18 cellular contexts compared by ENCODE assay signal in the genomic region with DNA sequence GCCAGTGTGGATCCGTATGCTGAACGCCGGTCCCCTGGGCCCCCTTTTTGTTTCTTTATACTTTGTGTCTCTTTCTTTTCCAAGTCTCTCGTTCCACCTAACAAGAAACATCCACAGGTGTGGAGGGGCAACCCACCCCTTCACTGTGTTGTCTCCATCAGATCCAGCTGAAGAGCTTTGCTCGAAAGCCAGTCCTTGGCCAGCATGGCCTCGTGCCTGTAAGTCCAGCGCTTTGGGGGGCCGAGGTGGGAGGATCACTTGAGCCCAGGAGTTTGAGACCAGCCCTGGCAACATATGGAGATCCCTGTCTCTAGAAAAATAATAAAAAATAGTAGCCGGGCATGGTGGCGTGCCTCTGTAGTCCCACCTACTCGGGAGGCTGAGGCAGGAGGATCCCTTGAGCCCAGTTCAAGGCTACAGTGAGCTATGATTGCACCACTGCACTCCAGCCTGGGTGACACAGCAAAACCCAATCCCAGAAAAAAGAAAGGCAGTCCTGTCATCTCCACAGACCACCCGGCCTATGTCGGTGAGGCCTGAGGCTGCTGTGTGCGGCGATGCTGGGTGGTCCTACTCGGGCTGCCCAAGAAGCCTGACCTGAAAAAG. TPM values are rescaled to one million over a fixed set of nuclear protein-coding genes. Genes with fewer than 3 reads are reported as not detected.
DNase-seq lines count a peak whose midpoint lies in the region; ATAC-seq and TF ChIP-seq lines count a peak whose summit lies in the region.
"Had no signal": no experiment of that assay in that cellular context is flagged by ENCODE, and none has a peak within 500 bp of the region (broad histone marks: within the 10 kb centered on the region; RNA-seq: fewer than 3 reads in every experiment).

No MANE protein-coding gene starts in this region.

- H3K27me3 Mint-ChIP-seq in activated naive CD4-positive, alpha-beta T cell treated with anti-CD3 and anti-CD28 coated beads, Interleukin-2, amount 50 U/mL, for 24 hours: no peaks in the 10 kb centered on the region

- H3K4me3 ChIP-seq in WERI-Rb-1 (ENCODE audit: low read depth, low read length): peak overlapping the region; percentile 34; the same call in 1 of the 2 replicates
- peak overlapping the region; percentile 56 for H3K4me3 ChIP-seq in iPS-20b (ENCODE audit: low read length)
- no peak overlapping the region for H3K4me3 ChIP-seq in transverse colon
- H3K4me3 ChIP-seq: mucosa of descending colon, uterus had no signal

- ATAC-seq in GM18870 (IDR thresholded peaks at IDR 0.05; ENCODE audit: unreplicated experiment): no peak
- ATAC-seq: stimulated activated naive CD8-positive, alpha-beta T cell treated with anti-CD3 and anti-CD28 coated beads, Interleukin-15, Interleukin-2, amounts not matched to agents 100 U/mL and 50 U/mL, for 24 hours had no signal

- H3K36me3 ChIP-seq in WERI-Rb-1 (no peaks in the 10 kb centered on the region), iPS-20b (ENCODE audit: insufficient read depth, low read depth, low read length) (no peaks in the 10 kb centered on the region), transverse colon (no peaks in the 10 kb centered on the region)
- H3K36me3 ChIP-seq: uterus had no signal

- 74 to 82% methylated on average over 6 to 14 of the region's 16 CpGs for WGBS in transverse colon (ENCODE audit: low coverage in 1 of 2), 2 donors

- no peaks in the 10 kb centered on the region for H3K9me3 Mint-ChIP-seq in activated naive CD4-positive, alpha-beta T cell treated with anti-CD3 and anti-CD28 coated beads, Interleukin-2, amount 50 U/mL, for 24 hours
- H3K9me3 Mint-ChIP-seq: activated naive CD4-positive, alpha-beta T cell treated with anti-CD3 and anti-CD28 coated beads, Interleukin-2, amount 10 ng/mL, durations not matched to agents 7 days and 5 days; T-helper 1 cell treated with Interleukin-12 subunit alpha and Interleukin-12 subunit beta and Interleukin-4 antibody, amounts not matched to agents 30 μg/mL and 1 μg/mL, for 36 hours had no signal

- no peak for TF ChIP-seq EP300 in transverse colon (IDR thresholded peaks at IDR 0.05; ENCODE audit: low read depth)

- H3K4me1 ChIP-seq in iPS-20b (ENCODE audit: insufficient read depth, low read length) (peaks cover 12% of the 10 kb centered on the region), transverse colon (peaks cover 21 to 69% (median 44%) of the 10 kb centered on the region in 4 donors)

- peak overlapping the region; percentile 5 for H3K4me3 Mint-ChIP-seq in activated naive CD4-positive, alpha-beta T cell treated with anti-CD3 and anti-CD28 coated beads, Interleukin-2, amount 50 U/mL, for 24 hours
- H3K4me3 Mint-ChIP-seq: activated naive CD4-positive, alpha-beta T cell treated with anti-CD3 and anti-CD28 coated beads, Interleukin-2, amount 10 ng/mL, durations not matched to agents 7 days and 5 days had no signal

- H3K27me3 ChIP-seq in WERI-Rb-1 (ENCODE audit: insufficient read depth, low read depth, severe bottlenecking): no peaks in the 10 kb centered on the region
- peaks cover 79% of the 10 kb centered on the region for H3K27me3 ChIP-seq in iPS-20b (ENCODE audit: insufficient read depth, low read length)
- H3K27me3 ChIP-seq in transverse colon: no peaks in the 10 kb centered on the region

- H3K27ac Mint-ChIP-seq in activated naive CD4-positive, alpha-beta T cell treated with anti-CD3 and anti-CD28 coated beads, Interleukin-2, amount 50 U/mL, for 24 hours: no peak overlapping the region

- DNase-seq in activated naive CD4-positive, alpha-beta T cell treated with anti-CD3 and anti-CD28 coated beads, Interleukin-2, amount 50 U/mL, for 16 hours: no peak
- DNase-seq in WERI-Rb-1 (no peak), transverse colon (no peak), SKM-1 (lab: John Stamatoyannopoulos, UW; ENCODE audit: unreplicated experiment) (no peak), T-helper 9 cell (no peak)
- DNase-seq: activated CD4-positive, alpha-beta T cell treated with anti-CD3 and anti-CD28 coated beads for 1 hour; activated CD8-positive, alpha-beta memory T cell treated with anti-CD3 and anti-CD28 coated beads, Interleukin-2, amount 50 U/mL, for 4 hours; activated naive CD4-positive, alpha-beta T cell treated with anti-CD3 and anti-CD28 coated beads, Interleukin-2, amount 10 ng/mL, durations not matched to agents 7 days and 5 days; effector CD4-positive, alpha-beta T cell; hippocampal formation; NCI-H2171; stimulated activated naive CD8-positive, alpha-beta T cell treated with anti-CD3 and anti-CD28 coated beads, Interleukin-15, Interleukin-2, amounts not matched to agents 100 U/mL and 50 U/mL, for 24 hours; uterus had no signal

- intact Hi-C loops in transverse colon (cut with DNase I; ENCODE audit: low total_unique reads): no loop called here

- TF ChIP-seq CTCF in WERI-Rb-1 (IDR thresholded peaks at IDR 0.05; ENCODE audit: low read depth, low read length): no peak
- no peak for TF ChIP-seq CTCF in transverse colon (IDR thresholded peaks at IDR 0.05)

- H3K27ac ChIP-seq in WERI-Rb-1 (peak overlapping the region; percentile 58), iPS-20b (ENCODE audit: low read length) (no peak overlapping the region), transverse colon (peak overlapping the region in 3 of 4 donors; percentile 67 to 80 (median 75))
- H3K27ac ChIP-seq: uterus had no signal

- H3K4me1 Mint-ChIP-seq in activated naive CD4-positive, alpha-beta T cell treated with anti-CD3 and anti-CD28 coated beads, Interleukin-2, amount 50 U/mL, for 24 hours: peaks cover 36% of the 10 kb centered on the region

- in situ Hi-C loops in transverse colon (cut with MboI; ENCODE audit: low pct_ligation_motif_present in 1 of 4, low pct_unique_long_range_greater_than_20kb in 1 of 4, low sequenced_read_pairs in 3 of 4): no loop called here

- H3K9me3 ChIP-seq in WERI-Rb-1 (ENCODE audit: severe bottlenecking) (no peaks in the 10 kb centered on the region), iPS-20b (ENCODE audit: insufficient read depth, low read depth, low read length) (no peaks in the 10 kb centered on the region), transverse colon (no peaks in the 10 kb centered on the region)
- H3K9me3 ChIP-seq: mucosa of descending colon, uterus had no signal

- H3K36me3 Mint-ChIP-seq in activated naive CD4-positive, alpha-beta T cell treated with anti-CD3 and anti-CD28 coated beads, Interleukin-2, amount 50 U/mL, for 24 hours: no peaks in the 10 kb centered on the region
- H3K36me3 Mint-ChIP-seq: activated naive CD4-positive, alpha-beta T cell treated with anti-CD3 and anti-CD28 coated beads, Interleukin-2, amount 10 ng/mL, durations not matched to agents 7 days and 5 days had no signal

- no peak overlapping the region for H3K9ac ChIP-seq in iPS-20b (ENCODE audit: low read depth, low read length)

- no peak for TF ChIP-seq POLR2A in transverse colon (IDR thresholded peaks at IDR 0.05)

RNA-seq across cellular contexts. Expression of a gene that starts 3.4 kb away (rescaled TPM):
- total RNA-seq in transverse colon: 100 to 1,000 TPM in 2 of 4 donors, 10 to 100 TPM in 2; 48.4 to 211 (median 109) TPM

RNA-seq across cellular contexts. Expression of a gene that starts 9.6 kb away (rescaled TPM):
- 100 to 1,000 TPM in 2 of 4 donors, 10 to 100 TPM in 2; 56.5 to 183 (median 92.9) TPM for total RNA-seq in transverse colon

RNA-seq across cellular contexts. Expression of a gene that starts 27.3 kb away (rescaled TPM):
- 10 to 100 TPM in 3 of 4 donors, 1 to 10 TPM in 1; 4.1 to 36.8 (median 31.0) TPM for total RNA-seq in transverse colon

Comparison
In these comparisons a context has a peak if more than half of its experiments do, and no peak if none do; other contexts are left out.
1. H3K4me3 ChIP-seq: peak in WERI-Rb-1 (single experiment) and iPS-20b (single experiment); none in transverse colon (0 of 4).